ENCODE assay signal across 8 cellular contexts in the genomic region with DNA sequence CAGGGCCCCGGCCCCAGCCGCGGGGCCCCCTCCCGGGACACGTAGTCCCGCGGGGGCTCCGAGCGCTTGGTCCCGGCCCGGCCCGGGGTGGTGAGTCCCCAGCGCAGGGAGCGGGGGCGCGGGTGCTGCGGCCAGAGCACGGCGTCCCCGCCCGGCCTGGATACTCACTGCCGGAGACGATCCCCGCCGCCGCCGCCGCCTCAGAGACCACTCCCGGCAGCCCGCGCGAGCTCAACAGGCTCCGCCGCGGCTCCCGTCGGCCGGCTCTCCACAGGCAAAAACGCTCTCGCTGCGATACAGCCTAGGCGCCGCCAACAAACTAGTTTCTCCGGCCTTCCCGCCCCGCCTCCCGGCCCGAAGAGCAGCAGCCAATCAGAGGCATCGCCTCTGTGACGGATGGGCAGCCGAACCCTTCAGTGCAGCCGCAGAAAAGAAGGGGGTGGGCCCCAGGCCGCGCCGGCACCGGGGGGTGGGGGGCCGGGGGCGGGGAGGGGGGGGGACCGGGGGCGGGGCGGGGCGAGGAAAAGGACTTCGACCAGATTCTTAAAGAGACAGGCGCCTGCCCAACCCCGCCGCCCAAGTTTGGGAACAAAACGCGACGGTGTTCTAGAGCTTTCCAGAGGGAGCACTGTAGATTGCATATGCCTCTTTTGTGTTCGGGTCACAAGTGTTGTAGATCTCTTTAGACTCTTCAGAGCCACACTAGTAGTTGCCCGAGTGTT. TPM values are rescaled to one million over a fixed set of nuclear protein-coding genes. Genes with fewer than 3 reads are reported as not detected.
DNase-seq lines count a peak whose midpoint lies in the region; ATAC-seq and TF ChIP-seq lines count a peak whose summit lies in the region.

A gene with protein sequence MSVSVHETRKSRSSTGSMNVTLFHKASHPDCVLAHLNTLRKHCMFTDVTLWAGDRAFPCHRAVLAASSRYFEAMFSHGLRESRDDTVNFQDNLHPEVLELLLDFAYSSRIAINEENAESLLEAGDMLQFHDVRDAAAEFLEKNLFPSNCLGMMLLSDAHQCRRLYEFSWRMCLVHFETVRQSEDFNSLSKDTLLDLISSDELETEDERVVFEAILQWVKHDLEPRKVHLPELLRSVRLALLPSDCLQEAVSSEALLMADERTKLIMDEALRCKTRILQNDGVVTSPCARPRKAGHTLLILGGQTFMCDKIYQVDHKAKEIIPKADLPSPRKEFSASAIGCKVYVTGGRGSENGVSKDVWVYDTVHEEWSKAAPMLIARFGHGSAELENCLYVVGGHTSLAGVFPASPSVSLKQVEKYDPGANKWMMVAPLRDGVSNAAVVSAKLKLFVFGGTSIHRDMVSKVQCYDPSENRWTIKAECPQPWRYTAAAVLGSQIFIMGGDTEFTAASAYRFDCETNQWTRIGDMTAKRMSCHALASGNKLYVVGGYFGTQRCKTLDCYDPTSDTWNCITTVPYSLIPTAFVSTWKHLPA (minus strand): TSS at position 328 of the 722 bp plus-strand sequence. CDS start 25,115 bp downstream, outside the sequence.

- DNase-seq in AG08395 (ENCODE audit: low spot score) = peak; percentile 99
- peak; percentile 84 for DNase-seq in NCI-H2227 treated with DMSO at 0.1 percent for 48 hours (lab: John Stamatoyannopoulos, UW)
- DNase-seq in activated B cell treated with CpG ODN at 0.5 μM for 24 hours = peak; percentile 84
- peak; percentile 92 for DNase-seq in central memory CD4-positive, alpha-beta T cell
- DNase-seq in iris pigment epithelial cell (ENCODE audit: low read depth) = peak; percentile 94
- peak; percentile 80 to 86 for DNase-seq in stimulated activated CD4-positive, alpha-beta T cell treated with anti-CD3 and anti-CD28 coated beads, Interleukin-12 subunit alpha, Interleukin-12 subunit beta, amount 100 ng/mL, for 24 hours (ENCODE audit: low read depth in 2 of 2)

- intact Hi-C loops in activated B cell treated with CpG ODN at 0.5 μM for 24 hours (cut with micrococcal nuclease) = loop anchor here (2.0 to 5.0 kb wide), 2 partner anchors 46 to 62 kb away; no protein-coding TSS in a partner anchor

- POLR2A ChIA-PET in activated B cell treated with CpG ODN at 0.5 μM for 24 hours (lab: Charles Lee) = interaction anchor here (0.6 kb wide), 1 partner anchor 496 kb away, joined by 8 read pairs; no protein-coding TSS in a partner anchor

- peak within 1 kb of the TSS; percentile 88 for H3K4me3 Mint-ChIP-seq in activated B cell treated with CpG ODN at 0.5 μM for 24 hours

- no peak for TF ChIP-seq CTCF in activated B cell treated with CpG ODN at 0.5 μM for 24 hours (IDR thresholded peaks at IDR 0.05)

- ATAC-seq in HG03175 (IDR thresholded peaks at IDR 0.05; ENCODE audit: unreplicated experiment) (peak; percentile 96), activated B cell treated with CpG ODN at 0.5 μM for 24 hours (ENCODE audit: low read depth) (peak; percentile 98)

- in situ Hi-C loops in GM18951 (cut with MboI; ENCODE audit: low sequenced_read_pairs, unreplicated experiment) = no loop called here

- no peaks in the 10 kb centered on the region for H3K36me3 Mint-ChIP-seq in activated B cell treated with CpG ODN at 0.5 μM for 24 hours (ENCODE audit: low read depth)

- peak within 1 kb of the TSS; percentile 66 for H3K27ac Mint-ChIP-seq in activated B cell treated with CpG ODN at 0.5 μM for 24 hours

- H3K4me1 Mint-ChIP-seq in activated B cell treated with CpG ODN at 0.5 μM for 24 hours = peaks cover 19% of the 10 kb centered on the region

- peaks cover 2% of the 10 kb centered on the region for H3K27me3 Mint-ChIP-seq in activated B cell treated with CpG ODN at 0.5 μM for 24 hours

- TF ChIP-seq POLR2A in GM18951 (IDR thresholded peaks at IDR 0.05; ENCODE audit: extremely low read depth, insufficient read depth, insufficient read length) = peak; percentile 77

- CTCF ChIA-PET in activated B cell treated with CpG ODN at 0.5 μM for 24 hours (lab: Charles Lee) = no interaction called here

- H3K9me3 Mint-ChIP-seq in activated B cell treated with CpG ODN at 0.5 μM for 24 hours = no peaks in the 10 kb centered on the region

RNA-seq across cellular contexts. Expression of the gene that starts here (rescaled TPM):
- total RNA-seq in activated B cell treated with CpG ODN at 0.5 μM for 24 hours = 2.0 and 2.1 TPM in 2 replicates

Comparison
In these comparisons a context has a peak if more than half of its experiments do, and no peak if none do; other contexts are left out.
1. Peak in every context shown above with its lines: DNase-seq and ATAC-seq.